ENCODE assay signal across 13 cellular contexts in genomic region chr16:84876873-84877606, GRCh38. TPM values are rescaled to one million over a fixed set of nuclear protein-coding genes. Genes with fewer than 3 reads are reported as not detected.
"Had no signal": no experiment of that assay in that cellular context is flagged by ENCODE, and none has a peak within 500 bp of the region (broad histone marks: within the 10 kb centered on the region; RNA-seq: fewer than 3 reads in every experiment).

No MANE protein-coding gene starts in this region.

- H3K4me1 ChIP-seq: gastrocnemius medialis had no signal

- ATAC-seq: effector memory CD8-positive, alpha-beta T cell; gastrocnemius medialis; stimulated activated naive B cell treated with anti-CD40 and anti-IgM and Interleukin-4, amounts not matched to agents 10 μg/mL and 1 μg/mL and 100 μg/mL, for 72 hours had no signal

- H3K27me3 ChIP-seq: gastrocnemius medialis, ovary, suprapubic skin had no signal

- H3K27ac ChIP-seq: gastrocnemius medialis, ovary, SK-N-MC, suprapubic skin had no signal

- DNase-seq: activated CD4-positive, alpha-beta T cell treated with anti-CD3 and anti-CD28 coated beads, Interleukin-2, amount 50 U/mL, for 1 hour; activated naive CD4-positive, alpha-beta T cell; effector memory CD8-positive, alpha-beta T cell; gastrocnemius medialis; kidney; mesenchymal stem cell; nephron progenitor cell; ovary; stimulated activated CD4-positive, alpha-beta T cell treated with anti-CD3 and anti-CD28 coated beads, Interleukin-4, amount 100 ng/mL, for 1 hour; stimulated activated naive B cell treated with anti-CD40 and anti-IgM and Interleukin-4, amounts not matched to agents 10 μg/mL and 1 μg/mL and 100 μg/mL, for 72 hours had no signal

- H3K4me3 ChIP-seq: gastrocnemius medialis, ovary, SK-N-MC, suprapubic skin had no signal

- FAIRE-seq: kidney had no signal

- H3K9me3 ChIP-seq: gastrocnemius medialis, ovary, suprapubic skin had no signal

- H3K36me3 ChIP-seq: gastrocnemius medialis, ovary had no signal

RNA-seq across cellular contexts. Expression of gene CRISPLD2, which starts 57.3 kb away (rescaled TPM):
- total RNA-seq: activated T-helper 1 cell treated with anti-CD3 and anti-CD28 coated beads, Interleukin-12 subunit alpha, Interleukin-12 subunit beta, Interleukin-2, Interleukin-4 antibody, amounts not matched to agents 30 ng/mL and 10 ng/mL and 1 ng/mL, durations not matched to agents 14 hours and 24 hours and 36 hours had no signal
